13 cellular contexts compared by ENCODE assay signal in the genomic region with DNA sequence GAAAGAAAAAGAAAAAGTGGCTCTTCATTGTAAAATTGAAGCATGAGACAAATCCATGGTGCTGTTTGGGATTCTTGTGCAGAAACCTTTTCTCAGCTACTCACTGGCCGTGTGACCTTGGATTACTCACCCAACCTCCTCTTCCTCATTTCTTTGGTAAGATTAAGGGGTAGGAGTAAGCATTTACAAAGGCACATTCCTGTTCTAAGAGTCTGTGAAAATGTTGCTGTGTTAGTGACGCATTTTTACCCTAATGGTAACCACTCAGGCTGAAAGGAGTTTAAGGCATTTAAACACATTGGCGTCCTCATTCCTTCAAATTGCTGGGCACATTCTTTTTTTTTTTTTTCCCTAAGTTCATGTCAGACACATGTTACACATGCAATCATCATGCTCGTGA. TPM values are rescaled to one million over a fixed set of nuclear protein-coding genes. Genes with fewer than 3 reads are reported as not detected.
DNase-seq lines count a peak whose midpoint lies in the region; ATAC-seq, FAIRE-seq and TF ChIP-seq lines count a peak whose summit lies in the region.
"Had no signal": no experiment of that assay in that cellular context is flagged by ENCODE, and none has a peak within 500 bp of the region (broad histone marks: within the 10 kb centered on the region; RNA-seq: fewer than 3 reads in every experiment).

No MANE protein-coding gene starts in this region.

- H3F3A ChIP-seq in GM23338 (replicated peaks; ENCODE audit: low read depth) (peaks cover 4% of the 10 kb centered on the region), smooth muscle cell (ENCODE audit: low read depth) (peaks cover 13% of the 10 kb centered on the region)

- H3K9ac ChIP-seq in fibroblast of lung (ENCODE audit: insufficient read depth, low read length) (no peak overlapping the region), smooth muscle cell (ENCODE audit: low read depth) (no peak overlapping the region)

- H3K4me3 ChIP-seq in GM23338 = no peak overlapping the region
- H3K4me3 ChIP-seq in RWPE2 (ENCODE audit: severe bottlenecking) = no peak overlapping the region
- no peak overlapping the region for H3K4me3 ChIP-seq in fibroblast of lung (replicated peaks in 1 of 4; ENCODE audit: control extremely low read depth in 1 of 4, insufficient read depth in 1 of 4, low read depth in 3 of 4, low read length in 4 of 4)
- H3K4me3 ChIP-seq in smooth muscle cell = no peak overlapping the region

- H3K27me3 ChIP-seq in GM23338 (ENCODE audit: insufficient read depth) = no peaks in the 10 kb centered on the region
- no peaks in the 10 kb centered on the region for H3K27me3 ChIP-seq in RWPE2 (ENCODE audit: insufficient read depth, poor library complexity, severe bottlenecking)
- no peaks in the 10 kb centered on the region for H3K27me3 ChIP-seq in fibroblast of lung (ENCODE audit: control insufficient read depth, insufficient read depth, low read length)
- H3K27me3 ChIP-seq in smooth muscle cell (ENCODE audit: low read depth) = no peaks in the 10 kb centered on the region

- H2AFZ ChIP-seq in GM23338 (no peak overlapping the region), fibroblast of lung (ENCODE audit: low read length) (no peak overlapping the region), smooth muscle cell (ENCODE audit: low read depth) (no peak overlapping the region)

- FAIRE-seq in GM19239 (lab: Jason Lieb, UNC) = no peak

- H3K4me1 ChIP-seq in GM23338 (ENCODE audit: insufficient read depth) (peaks cover 48% of the 10 kb centered on the region), RWPE2 (ENCODE audit: insufficient read depth, poor library complexity, severe bottlenecking) (peaks cover 19% of the 10 kb centered on the region), fibroblast of lung (ENCODE audit: control insufficient read depth, extremely low read depth, insufficient read depth, low read length) (peaks cover 13% of the 10 kb centered on the region), smooth muscle cell (ENCODE audit: low read depth) (peaks cover 20% of the 10 kb centered on the region)

- DNase-seq in GM23338 (ENCODE audit: low spot score) = no peak
- DNase-seq in RWPE2 (ENCODE audit: low spot score) = no peak
- peak; percentile 90 to 99 for DNase-seq in fibroblast of lung (ENCODE audit: low read depth in 2 of 2)
- DNase-seq in smooth muscle cell (lab: John Stamatoyannopoulos, UW; ENCODE audit: unreplicated experiment) = no peak
- DNase-seq in NCI-H526 (lab: John Stamatoyannopoulos, UW) = no peak
- DNase-seq in GM19239 (ENCODE audit: insufficient read length, low spot score) = no peak
- DNase-seq in effector CD4-positive, alpha-beta T cell = no peak
- no peak for DNase-seq in pons (ENCODE audit: low spot score)
- DNase-seq: activated naive CD8-positive, alpha-beta T cell treated with anti-CD3 and anti-CD28 coated beads, Interleukin-2, amount 50 U/mL, for 24 hours; DMS53; naive thymus-derived CD4-positive, alpha-beta T cell; T-helper 9 cell had no signal

- H3K9me3 Mint-ChIP-seq in GM23338 = no peaks in the 10 kb centered on the region; the same call in 2 of the 3 replicates
- H3K9me3 Mint-ChIP-seq: activated naive CD8-positive, alpha-beta T cell treated with anti-CD3 and anti-CD28 coated beads, Interleukin-2, amount 50 U/mL, for 24 hours; stimulated activated memory B cell treated with anti-CD40 and anti-IgM and Interleukin-4, amounts not matched to agents 10 μg/mL and 1 μg/mL and 100 μg/mL, for 72 hours had no signal

- peak overlapping the region; percentile 31; the same call in 1 of the 2 replicates for H3K4me2 ChIP-seq in GM23338
- H3K4me2 ChIP-seq in fibroblast of lung (ENCODE audit: extremely low read depth, insufficient read depth, low read length) = peak overlapping the region; percentile 19
- H3K4me2 ChIP-seq in smooth muscle cell = peak overlapping the region; percentile 91

- no peaks in the 10 kb centered on the region for H3K9me2 ChIP-seq in GM23338 (ENCODE audit: insufficient read depth)

- TF ChIP-seq CTCF in GM23338 (conservative IDR thresholded peaks at IDR 0.05; ENCODE audit: low read depth in 2 of 2) = no peak
- no peak for TF ChIP-seq CTCF in RWPE2 (IDR thresholded peaks at IDR 0.05; ENCODE audit: poor library complexity, severe bottlenecking)
- TF ChIP-seq CTCF in fibroblast of lung (conservative IDR thresholded peaks at IDR 0.05 in 1 of 2, IDR thresholded peaks at IDR 0.05 in 1 of 2; ENCODE audit: low read depth in 1 of 2, low read length in 2 of 2) = no peak
- no peak for TF ChIP-seq CTCF in smooth muscle cell (IDR thresholded peaks at IDR 0.05; ENCODE audit: borderline replicate concordance, insufficient read depth, poor library complexity, severe bottlenecking)

- peaks cover 30% of the 10 kb centered on the region for H3K36me3 Mint-ChIP-seq in GM23338 (ENCODE audit: low read depth)
- H3K36me3 Mint-ChIP-seq: stimulated activated memory B cell treated with anti-CD40 and anti-IgM and Interleukin-4, amounts not matched to agents 10 μg/mL and 1 μg/mL and 100 μg/mL, for 72 hours had no signal

- no peaks in the 10 kb centered on the region for H3K9me3 ChIP-seq in RWPE2 (ENCODE audit: severe bottlenecking)
- no peaks in the 10 kb centered on the region for H3K9me3 ChIP-seq in fibroblast of lung (ENCODE audit: control insufficient read depth, insufficient read depth, low read depth, low read length)
- H3K9me3 ChIP-seq in smooth muscle cell (replicated peaks; ENCODE audit: low read depth) = no peaks in the 10 kb centered on the region

- peaks cover 4% of the 10 kb centered on the region for H3K36me3 ChIP-seq in GM23338 (ENCODE audit: insufficient read depth)
- peaks cover 36% of the 10 kb centered on the region for H3K36me3 ChIP-seq in RWPE2 (ENCODE audit: low read depth)
- peaks cover 6% of the 10 kb centered on the region for H3K36me3 ChIP-seq in fibroblast of lung (ENCODE audit: control insufficient read depth, insufficient read depth, low read length)
- H3K36me3 ChIP-seq in smooth muscle cell (ENCODE audit: low read depth) = no peaks in the 10 kb centered on the region

- H4K20me1 ChIP-seq in GM23338 (replicated peaks; ENCODE audit: insufficient read depth) (peaks cover 62% of the 10 kb centered on the region), fibroblast of lung (ENCODE audit: control insufficient read depth, extremely low read depth, insufficient read depth, low read length) (no peaks in the 10 kb centered on the region), smooth muscle cell (ENCODE audit: low read depth) (peaks cover 66% of the 10 kb centered on the region)

- H3K27ac ChIP-seq in GM23338 (ENCODE audit: low read depth) = peak overlapping the region; percentile 40; the same call in 1 of the 2 replicates
- H3K27ac ChIP-seq in RWPE2 (ENCODE audit: poor library complexity, severe bottlenecking) = peak overlapping the region; percentile 8
- H3K27ac ChIP-seq in fibroblast of lung (ENCODE audit: insufficient read depth, low read length) = peak overlapping the region; percentile 65
- peak overlapping the region; percentile 93 for H3K27ac ChIP-seq in smooth muscle cell (ENCODE audit: low read depth)

- ATAC-seq in GM23338 (no peak), RWPE2 (ENCODE audit: low read depth) (0 out of 3 replicates have a peak, but pooled peaks have one; percentile 6)
- ATAC-seq: activated naive CD8-positive, alpha-beta T cell treated with anti-CD3 and anti-CD28 coated beads, Interleukin-2, amount 50 U/mL, for 24 hours; naive thymus-derived CD4-positive, alpha-beta T cell; stimulated activated memory B cell treated with anti-CD40 and anti-IgM and Interleukin-4, amounts not matched to agents 10 μg/mL and 1 μg/mL and 100 μg/mL, for 72 hours had no signal

- peaks cover 4% of the 10 kb centered on the region for H3K27me3 Mint-ChIP-seq in GM23338 (ENCODE audit: insufficient read depth, low read depth, poor library complexity)

- H3K27ac Mint-ChIP-seq in GM23338 = 0 out of 2 replicates have a peak overlapping the region, but pooled peaks have one; percentile 17
- H3K27ac Mint-ChIP-seq: activated naive CD8-positive, alpha-beta T cell treated with anti-CD3 and anti-CD28 coated beads, Interleukin-2, amount 50 U/mL, for 24 hours; naive thymus-derived CD4-positive, alpha-beta T cell; stimulated activated memory B cell treated with anti-CD40 and anti-IgM and Interleukin-4, amounts not matched to agents 10 μg/mL and 1 μg/mL and 100 μg/mL, for 72 hours had no signal

- H3K4me3 Mint-ChIP-seq in GM23338 = no peak overlapping the region
- H3K4me3 Mint-ChIP-seq: activated naive CD8-positive, alpha-beta T cell treated with anti-CD3 and anti-CD28 coated beads, Interleukin-2, amount 50 U/mL, for 24 hours; naive thymus-derived CD4-positive, alpha-beta T cell; stimulated activated memory B cell treated with anti-CD40 and anti-IgM and Interleukin-4, amounts not matched to agents 10 μg/mL and 1 μg/mL and 100 μg/mL, for 72 hours had no signal

- H3K79me2 ChIP-seq in GM23338 (replicated peaks; ENCODE audit: insufficient read depth) (peaks cover 84% of the 10 kb centered on the region), fibroblast of lung (ENCODE audit: control insufficient read depth, insufficient read depth, low read length) (peaks cover 84% of the 10 kb centered on the region), smooth muscle cell (ENCODE audit: low read depth) (peaks cover 87% of the 10 kb centered on the region)

- 14% methylated on average over 4 of the region's 4 CpGs for WGBS in smooth muscle cell (ENCODE audit: low lambda C conversion rate)

- peaks cover 28% of the 10 kb centered on the region for H3K4me1 Mint-ChIP-seq in GM23338

RNA-seq across cellular contexts. Expression of a gene that starts 4.3 kb away (rescaled TPM):
- total RNA-seq in GM23338 (2014; rRNA removed; shearing (Covaris generic)) = 90.3 and 95.8 TPM in 2 replicates
- polyA plus RNA-seq in GM23338 (2016; fragmentation: Nextera tagmentation; extraction: Ambion mirVana) = 46.7 and 58.8 TPM in 2 replicates
- total RNA-seq in fibroblast of lung = 82.7 and 125 TPM in 2 replicates
- polyA plus RNA-seq in fibroblast of lung = 98.7 and 128 TPM in 2 replicates
- 98.4 and 101 TPM in 2 replicates for polyA plus RNA-seq in fibroblast of lung (2012)
- 542 and 706 TPM in 2 replicates for polyA minus RNA-seq in fibroblast of lung (ENCODE audit: low replicate concordance)
- total RNA-seq in smooth muscle cell = 209 and 211 TPM in 2 replicates
- 111 and 113 TPM in 2 replicates for polyA plus RNA-seq in smooth muscle cell
- polyA plus RNA-seq: naive thymus-derived CD4-positive, alpha-beta T cell had no signal

Comparison
In these comparisons a context has a peak if more than half of its experiments do, and no peak if none do; other contexts are left out.
1. DNase-seq: peak in fibroblast of lung (2 of 2); none in GM23338 (single experiment), RWPE2 (single experiment), smooth muscle cell (single experiment), NCI-H526 (0 of 2), GM19239 (single experiment), effector CD4-positive, alpha-beta T cell (single experiment) and pons (single experiment).
2. H3K27ac ChIP-seq: peak in every context shown above with its lines; median percentile 93 in smooth muscle cell; 65 in fibroblast of lung; 40 in GM23338; 8 in RWPE2.
3. H3K4me2 ChIP-seq: peak in every context shown above with its lines; median percentile 91 in smooth muscle cell; 31 in GM23338; 19 in fibroblast of lung.